Comparison of ENCODE assay signal across 8 cellular contexts in the genomic region with DNA sequence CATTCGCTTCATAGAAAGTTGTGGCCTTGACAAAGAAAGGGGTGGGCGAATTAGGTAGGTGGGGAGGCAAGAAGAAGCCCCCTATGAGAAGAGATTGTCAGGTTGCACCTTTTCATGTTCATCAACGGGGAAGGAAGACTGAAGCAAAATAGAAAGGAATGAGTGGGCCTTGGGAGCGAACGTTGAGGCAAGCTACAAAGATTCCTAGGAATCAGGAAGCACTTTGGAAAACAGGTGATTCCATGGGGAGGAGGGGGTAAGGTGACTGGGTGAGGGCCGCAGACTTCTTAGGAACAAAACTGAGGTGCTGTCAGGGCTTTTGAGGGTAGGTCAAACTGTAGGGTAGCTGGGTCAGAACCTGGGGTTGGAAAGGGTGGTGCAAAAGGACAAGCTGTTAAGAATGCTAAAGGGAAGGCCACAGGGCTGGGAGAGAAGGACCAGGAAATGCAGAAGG. TPM values are rescaled to one million over a fixed set of nuclear protein-coding genes. Genes with fewer than 3 reads are reported as not detected.
A peak's percentile ranks its signal among the peaks of the same experiment; 100 is the strongest.
DNase-seq lines count a peak whose midpoint lies in the region; ATAC-seq, FAIRE-seq and TF ChIP-seq lines count a peak whose summit lies in the region.

No MANE protein-coding gene starts in this region.

- H3K9ac ChIP-seq in OCI-LY3 (ENCODE audit: low read length), result peak overlapping the region; percentile 80
- peak overlapping the region; percentile 97 for H3K9ac ChIP-seq in endothelial cell of umbilical vein (replicated peaks; ENCODE audit: extremely low read depth, insufficient read depth, low read length)
- H3K9ac ChIP-seq in neural cell (ENCODE audit: low read length), result peak overlapping the region; percentile 88

- H3F3A ChIP-seq in neural cell (ENCODE audit: insufficient read depth, low read length, poor library complexity, severe bottlenecking), result no peaks in the 10 kb centered on the region

- no peak for TF ChIP-seq POLR2A in endothelial cell of umbilical vein (IDR thresholded peaks at IDR 0.05; ENCODE audit: low read depth, low read length)

- BruUV-seq in endothelial cell of umbilical vein (replicated peaks; lab: Mats Ljungman, UMichigan), result TSS peak; percentile 49

- no peak for TF ChIP-seq RAD21 in neural cell (conservative IDR thresholded peaks at IDR 0.05)

- H3K79me2 ChIP-seq in OCI-LY3 (ENCODE audit: low read length) (peaks cover 27% of the 10 kb centered on the region), endothelial cell of umbilical vein (ENCODE audit: control insufficient read depth, insufficient read depth, low read length) (peaks cover 20% of the 10 kb centered on the region), neural cell (replicated peaks; ENCODE audit: insufficient read depth, low read length) (peaks cover 28% of the 10 kb centered on the region)

- no peaks in the 10 kb centered on the region for H3K9me2 ChIP-seq in neural cell (ENCODE audit: insufficient read depth, low read length)

- TF ChIP-seq EP300 in neural cell (conservative IDR thresholded peaks at IDR 0.05; ENCODE audit: poor library complexity, severe bottlenecking), result no peak

- H3K4me2 ChIP-seq in OCI-LY3 (ENCODE audit: low read length) (peak overlapping the region; percentile 99), endothelial cell of umbilical vein (ENCODE audit: insufficient read depth, low read length) (peak overlapping the region; percentile 76), neural cell (ENCODE audit: low read length) (peak overlapping the region; percentile 90)

- dilution Hi-C loops in endothelial cell of umbilical vein (cut with MboI; ENCODE audit: extremely low pct_ligation_motif_present, low sequenced_read_pairs), result no loop called here

- H3K36me3 ChIP-seq in OCI-LY3 (replicated peaks; ENCODE audit: low read depth, low read length) (peaks cover 2% of the 10 kb centered on the region), endothelial cell of umbilical vein (ENCODE audit: control insufficient read depth in 2 of 2, extremely low read depth in 1 of 2, insufficient read depth in 2 of 2, low read length in 2 of 2) (no peaks in the 10 kb centered on the region), neural cell (ENCODE audit: insufficient read depth, low read length) (no peaks in the 10 kb centered on the region)

- ATAC-seq in HG03039 (IDR thresholded peaks at IDR 0.05; ENCODE audit: unreplicated experiment) (no peak), GM21367 (IDR thresholded peaks at IDR 0.05; ENCODE audit: unreplicated experiment) (no peak), GM19328 (IDR thresholded peaks at IDR 0.05; ENCODE audit: unreplicated experiment) (no peak)

- CTCF ChIA-PET in endothelial cell of umbilical vein (lab: Charles Lee), result interaction anchor here (1.0 to 2.3 kb wide), 8 partner anchors 9 to 704 kb away, joined by 3 to 10 read pairs (median 7); a partner anchor contains a TSS

- H3K27ac ChIP-seq in OCI-LY3 (ENCODE audit: low read length), result peak overlapping the region; percentile 82
- peak overlapping the region; percentile 99 for H3K27ac ChIP-seq in endothelial cell of umbilical vein (ENCODE audit: insufficient read depth, low read depth, low read length)
- H3K27ac ChIP-seq in neural cell (ENCODE audit: low read length), result peak overlapping the region; percentile 88

- POLR2A ChIA-PET in endothelial cell of umbilical vein (lab: Charles Lee), result no interaction called here

- no peak for FAIRE-seq in endothelial cell of umbilical vein (lab: Jason Lieb, UNC)

- H4K20me1 ChIP-seq in OCI-LY3 (ENCODE audit: insufficient read depth, low read length) (no peaks in the 10 kb centered on the region), endothelial cell of umbilical vein (replicated peaks; ENCODE audit: control insufficient read depth, extremely low read depth, insufficient read depth, low read length) (no peaks in the 10 kb centered on the region), neural cell (ENCODE audit: insufficient read depth) (no peaks in the 10 kb centered on the region)

- TF ChIP-seq CTCF in GM12875 (IDR thresholded peaks at IDR 0.05; ENCODE audit: borderline replicate concordance, insufficient read depth, low read depth, low read length) (no peak), OCI-LY3 (IDR thresholded peaks at IDR 0.05; ENCODE audit: low read depth, low read length) (no peak), endothelial cell of umbilical vein (IDR thresholded peaks at IDR 0.05; ENCODE audit: extremely low read depth in 1 of 2, insufficient read depth in 1 of 2, low read depth in 1 of 2, low read length in 2 of 2) (no peak), neural cell (IDR thresholded peaks at IDR 0.05; ENCODE audit: poor library complexity, severe bottlenecking) (no peak)

- no peaks in the 10 kb centered on the region for H3K9me1 ChIP-seq in endothelial cell of umbilical vein (replicated peaks; ENCODE audit: control insufficient read depth, extremely low read depth, insufficient read depth, low read length)

- H3K4me3 ChIP-seq in GM12875 (ENCODE audit: low read depth, low read length) (peak overlapping the region; percentile 68), OCI-LY3 (ENCODE audit: low read length) (peak overlapping the region; percentile 90), endothelial cell of umbilical vein (replicated peaks in 1 of 3; ENCODE audit: insufficient read depth in 1 of 3, low read depth in 1 of 3, low read length in 3 of 3) (peak overlapping the region; percentile 67 to 99 (median 77)), neural cell (ENCODE audit: low read length) (peak overlapping the region; percentile 87)

- H3K9me3 ChIP-seq in OCI-LY3 (ENCODE audit: insufficient read depth, low read length) (no peaks in the 10 kb centered on the region), endothelial cell of umbilical vein (replicated peaks; ENCODE audit: control insufficient read depth, insufficient read depth, low read length) (no peaks in the 10 kb centered on the region), neural cell (ENCODE audit: low read length) (no peaks in the 10 kb centered on the region)

- H3K4me1 ChIP-seq in OCI-LY3 (ENCODE audit: low read length) (peaks cover 10% of the 10 kb centered on the region), endothelial cell of umbilical vein (ENCODE audit: control insufficient read depth, extremely low read depth, insufficient read depth, low read length) (peaks cover 31% of the 10 kb centered on the region)

- H2AFZ ChIP-seq in OCI-LY3 (ENCODE audit: low read depth, low read length), result peak overlapping the region; percentile 78; the same call in 1 of the 2 replicates
- peak overlapping the region; percentile 92 for H2AFZ ChIP-seq in endothelial cell of umbilical vein (ENCODE audit: low read depth, low read length)
- peak overlapping the region; percentile 81 for H2AFZ ChIP-seq in neural cell (ENCODE audit: low read depth, low read length)

- intact Hi-C loops in endothelial cell of umbilical vein (cut with micrococcal nuclease), result loop anchor here (2.0 to 10.0 kb wide), 4 partner anchors 182 to 697 kb away; a partner anchor contains a TSS

- no peak for DNase-seq in endothelial cell of umbilical vein (ENCODE audit: low read depth, low spot score)
- no peak for DNase-seq in stimulated activated CD8-positive, alpha-beta memory T cell treated with anti-CD3 and anti-CD28 coated beads, Interleukin-4, amount 100 ng/mL, for 48 hours

- no peaks in the 10 kb centered on the region for H3K27me3 ChIP-seq in OCI-LY3 (ENCODE audit: low read depth, low read length)
- H3K27me3 ChIP-seq in endothelial cell of umbilical vein (ENCODE audit: control insufficient read depth in 2 of 2, insufficient read depth in 2 of 2, low read length in 2 of 2), result no peaks in the 10 kb centered on the region
- H3K27me3 ChIP-seq in neural cell (ENCODE audit: insufficient read depth, low read depth, low read length), result no peaks in the 10 kb centered on the region

TF ChIP-seq in endothelial cell of umbilical vein, 7 proteins besides CTCF, POLR2A, EP300 and RAD21 (continues in another document):
- TF ChIP-seq EZH2 (IDR thresholded peaks at IDR 0.05; ENCODE audit: borderline replicate concordance, low read depth, low read length, severe bottlenecking), result no peak
- TF ChIP-seq FOS (IDR thresholded peaks at IDR 0.05; ENCODE audit: borderline replicate concordance, insufficient read depth, low read length), result no peak
- no peak for TF ChIP-seq MYC (IDR thresholded peaks at IDR 0.05; ENCODE audit: low read depth, low read length)
- no peak for TF ChIP-seq GATA2 (IDR thresholded peaks at IDR 0.05; ENCODE audit: insufficient read depth, insufficient read length, low read depth, low read length)
- no peak for TF ChIP-seq JUN (IDR thresholded peaks at IDR 0.05; ENCODE audit: borderline replicate concordance, insufficient read depth, insufficient read length, low read depth)

TF ChIP-seq in neural cell, 6 proteins besides CTCF, POLR2A, EP300 and RAD21 (continues in another document):
- no peak for TF ChIP-seq TAF1 (IDR thresholded peaks at IDR 0.05; ENCODE audit: low read depth)

RNA-seq across cellular contexts. Expression of a gene that starts 0.5 kb away (rescaled TPM):
- 38.0 and 44.2 TPM in 2 replicates for total RNA-seq in endothelial cell of umbilical vein
- polyA plus RNA-seq in endothelial cell of umbilical vein (31.6 and 32.1 TPM in 2 replicates), neural cell (143 and 155 TPM in 2 replicates)
- polyA plus RNA-seq in endothelial cell of umbilical vein (2011; cell fraction: cytosol; rRNA removed), result 37.1 and 48.7 TPM in 2 replicates
- polyA plus RNA-seq in endothelial cell of umbilical vein (2011; cell fraction: nucleus; rRNA removed), result 24.4 and 28.7 TPM in 2 replicates
- 46.7 and 51.9 TPM in 2 replicates for polyA plus RNA-seq in endothelial cell of umbilical vein (2012)
- polyA minus RNA-seq in endothelial cell of umbilical vein (21.8 and 39.6 TPM in 2 replicates), neural cell (176 and 179 TPM in 2 replicates)
- polyA minus RNA-seq in endothelial cell of umbilical vein (2011; cell fraction: cytosol; rRNA and poly(A)+ RNA removed), result 12.7 TPM
- polyA minus RNA-seq in endothelial cell of umbilical vein (2011; cell fraction: nucleus; rRNA and poly(A)+ RNA removed), result 56.3 and 75.2 TPM in 2 replicates

RNA-seq across cellular contexts. Expression of a gene that starts 0.8 kb away (rescaled TPM):
- 60.9 and 61.0 TPM in 2 replicates for total RNA-seq in endothelial cell of umbilical vein
- 23.4 and 30.1 TPM in 2 replicates for polyA plus RNA-seq in endothelial cell of umbilical vein
- 28.7 and 28.9 TPM in 2 replicates for polyA plus RNA-seq in endothelial cell of umbilical vein (2011; cell fraction: cytosol; rRNA removed)
- 93.7 and 111 TPM in 2 replicates for polyA plus RNA-seq in endothelial cell of umbilical vein (2011; cell fraction: nucleus; rRNA removed)
- 29.6 and 30.7 TPM in 2 replicates for polyA plus RNA-seq in endothelial cell of umbilical vein (2012)
- polyA minus RNA-seq in endothelial cell of umbilical vein, result 92.2 and 112 TPM in 2 replicates
- 26.2 TPM for polyA minus RNA-seq in endothelial cell of umbilical vein (2011; cell fraction: cytosol; rRNA and poly(A)+ RNA removed)
- polyA minus RNA-seq in endothelial cell of umbilical vein (2011; cell fraction: nucleus; rRNA and poly(A)+ RNA removed), result 169 and 223 TPM in 2 replicates
- polyA plus RNA-seq in neural cell, result 96.6 and 99.5 TPM in 2 replicates
- 191 and 204 TPM in 2 replicates for polyA minus RNA-seq in neural cell
